In genomic region chr11:12853652-12854296, GRCh38 we compare ENCODE assay signal across 1 cellular context.
A peak's percentile ranks its signal among the peaks of the same experiment; 100 is the strongest.
TF ChIP-seq lines count a peak whose summit lies in the region.

No MANE protein-coding gene starts in this region.

TF ChIP-seq in K562, 482 proteins besides CTCF, POLR2A, EP300 and RAD21 (continued from another document and continues in another):
- TF ChIP-seq PKNOX1 (IDR thresholded peaks at IDR 0.05), result peak; percentile 67
- no peak for TF ChIP-seq CBX8 (IDR thresholded peaks at IDR 0.05; ENCODE audit: borderline replicate concordance, extremely low read depth, low read depth, low read length, poor library complexity, severe bottlenecking)
- TF ChIP-seq BRF2 (IDR thresholded peaks at IDR 0.05; ENCODE audit: borderline replicate concordance, insufficient read depth, insufficient read length), result no peak
- no peak for TF ChIP-seq KHSRP (IDR thresholded peaks at IDR 0.05)
- no peak for TF ChIP-seq GABPB1 (CRISPR knock-in tag; IDR thresholded peaks at IDR 0.05)
- no peak for TF ChIP-seq CHD2 (IDR thresholded peaks at IDR 0.05; ENCODE audit: low read depth, low read length)
- TF ChIP-seq HNRNPUL1 (IDR thresholded peaks at IDR 0.05; ENCODE audit: low read length), result no peak
- no peak for TF ChIP-seq NFYB (IDR thresholded peaks at IDR 0.05; ENCODE audit: extremely low read depth, insufficient read length)
- TF ChIP-seq KDM1A (IDR thresholded peaks at IDR 0.05), result peak; percentile 28 to 60; a peak in 3 of 4 replicates
- peak; percentile 22; the same call in 1 of the 2 replicates for TF ChIP-seq ZBTB17 (CRISPR knock-in tag; IDR thresholded peaks at IDR 0.05)
- TF ChIP-seq CREB3L1 (IDR thresholded peaks at IDR 0.05; ENCODE audit: borderline replicate concordance, low read depth), result no peak
- no peak for TF ChIP-seq GABPA (tag; conservative IDR thresholded peaks at IDR 0.05; ENCODE audit: low read depth)
- 0 out of 2 replicates have a peak, but pooled peaks have one; percentile 16 for TF ChIP-seq ZNF766 (CRISPR knock-in tag; conservative IDR thresholded peaks at IDR 0.05)
- TF ChIP-seq ZNF140 (CRISPR knock-in tag; IDR thresholded peaks at IDR 0.05), result no peak
- peak; percentile 64; the same call in 1 of the 2 replicates for TF ChIP-seq JUND (IDR thresholded peaks at IDR 0.05; ENCODE audit: borderline replicate concordance, low read depth, low read length)
- TF ChIP-seq JUND (tag; IDR thresholded peaks at IDR 0.05; ENCODE audit: borderline replicate concordance, low read depth, low read length), result peak; percentile 64; the same call in 1 of the 3 replicates
- TF ChIP-seq NR1H2 (CRISPR knock-in tag; IDR thresholded peaks at IDR 0.05), result no peak
- TF ChIP-seq SP1 (CRISPR knock-in tag; IDR thresholded peaks at IDR 0.05), result no peak
- peak; percentile 3 for TF ChIP-seq FOS (IDR thresholded peaks at IDR 0.05; ENCODE audit: extremely low read depth, insufficient read length)
- TF ChIP-seq REST (CRISPR knock-in tag; IDR thresholded peaks at IDR 0.05; ENCODE audit: low read depth), result no peak
- TF ChIP-seq BCLAF1 (IDR thresholded peaks at IDR 0.05; ENCODE audit: borderline replicate concordance in 1 of 2, control insufficient read depth in 1 of 2, low read depth in 2 of 2, low read length in 1 of 2), result no peak
- TF ChIP-seq SMAD2 (IDR thresholded peaks at IDR 0.05; ENCODE audit: low read depth, low read length), result no peak
- TF ChIP-seq TBL1XR1 (IDR thresholded peaks at IDR 0.05; ENCODE audit: low read length in 2 of 2), result peak in 1 of 2 experiments; percentile 91; a peak in 2 of 4 replicates
- TF ChIP-seq ESRRB (CRISPR knock-in tag; IDR thresholded peaks at IDR 0.05; ENCODE audit: borderline replicate concordance), result no peak
- TF ChIP-seq NUFIP1 (IDR thresholded peaks at IDR 0.05; ENCODE audit: partially characterized antibody), result no peak
- TF ChIP-seq ZBTB9 (CRISPR knock-in tag; IDR thresholded peaks at IDR 0.05), result no peak
- peak; percentile 89 for TF ChIP-seq DPF2 (IDR thresholded peaks at IDR 0.05)
- no peak for TF ChIP-seq PHTF2 (CRISPR knock-in tag; IDR thresholded peaks at IDR 0.05)
- peak; percentile 85 for TF ChIP-seq NCOR1 (IDR thresholded peaks at IDR 0.05)
- no peak for TF ChIP-seq ATF2 (CRISPR knock-in tag; IDR thresholded peaks at IDR 0.05)
- peak; percentile 53 for TF ChIP-seq CCNT2 (IDR thresholded peaks at IDR 0.05; ENCODE audit: borderline replicate concordance, extremely low read depth, insufficient read length, low read depth, low read length)
- no peak for TF ChIP-seq ZNF707 (CRISPR knock-in tag; conservative IDR thresholded peaks at IDR 0.05)
- TF ChIP-seq L3MBTL2 (IDR thresholded peaks at IDR 0.05), result peak; percentile 50
- TF ChIP-seq FOSL1 (tag; conservative IDR thresholded peaks at IDR 0.05), result peak; percentile 59; the same call in 1 of the 2 replicates
- TF ChIP-seq PBX2 (CRISPR knock-in tag; IDR thresholded peaks at IDR 0.05; ENCODE audit: low read depth), result no peak
- TF ChIP-seq PBX2 (tag; conservative IDR thresholded peaks at IDR 0.05; ENCODE audit: low read depth), result peak; percentile 61
- no peak for TF ChIP-seq ZNF717 (CRISPR knock-in tag; IDR thresholded peaks at IDR 0.05)
- TF ChIP-seq ZNF124 (CRISPR knock-in tag; IDR thresholded peaks at IDR 0.05), result no peak
- no peak for TF ChIP-seq ZFPM2 (CRISPR knock-in tag; IDR thresholded peaks at IDR 0.05)
- TF ChIP-seq MED1 (CRISPR knock-in tag; IDR thresholded peaks at IDR 0.05; ENCODE audit: borderline replicate concordance), result no peak
- no peak for TF ChIP-seq HBP1 (CRISPR knock-in tag; IDR thresholded peaks at IDR 0.05)
- no peak for TF ChIP-seq ZNF445 (CRISPR knock-in tag; IDR thresholded peaks at IDR 0.05; ENCODE audit: low read depth)
- TF ChIP-seq PHF8 (IDR thresholded peaks at IDR 0.05; ENCODE audit: borderline replicate concordance, low read length), result no peak
- no peak for TF ChIP-seq SIN3A (IDR thresholded peaks at IDR 0.05; ENCODE audit: borderline replicate concordance in 2 of 2, control insufficient read depth in 1 of 2, low read depth in 2 of 2, low read length in 2 of 2)
- no peak for TF ChIP-seq BDP1 (IDR thresholded peaks at IDR 0.05; ENCODE audit: insufficient read depth, insufficient read length)
- no peak for TF ChIP-seq GMEB1 (CRISPR knock-in tag; IDR thresholded peaks at IDR 0.05)
- TF ChIP-seq ZNF212 (CRISPR knock-in tag; IDR thresholded peaks at IDR 0.05), result no peak
